13 cellular contexts compared by ENCODE assay signal in genomic region chr18:33404244-33404873, GRCh38. TPM values are rescaled to one million over a fixed set of nuclear protein-coding genes. Genes with fewer than 3 reads are reported as not detected.
DNase-seq lines count a peak whose midpoint lies in the region; ATAC-seq and TF ChIP-seq lines count a peak whose summit lies in the region.
"Had no signal": no experiment of that assay in that cellular context is flagged by ENCODE, and none has a peak within 500 bp of the region (broad histone marks: within the 10 kb centered on the region; RNA-seq: fewer than 3 reads in every experiment).

No MANE protein-coding gene starts in this region.

- no peak overlapping the region for H3K14ac ChIP-seq in H9 (ENCODE audit: insufficient read depth, low read length)

- H3K27me3 ChIP-seq in H9 (ENCODE audit: insufficient read depth, low read length) (no peaks in the 10 kb centered on the region), PC-9 (ENCODE audit: insufficient read depth, low read depth) (no peaks in the 10 kb centered on the region), hepatocyte (no peaks in the 10 kb centered on the region), Peyer's patch (no peaks in the 10 kb centered on the region)

- H3K9me3 Mint-ChIP-seq in H9 = no peaks in the 10 kb centered on the region

- no peak overlapping the region for H3K18ac ChIP-seq in H9 (ENCODE audit: insufficient read length, low read depth, low read length)

- H3K4ac ChIP-seq in H9 (ENCODE audit: low read depth, low read length) = no peak overlapping the region

- H3K4me2 ChIP-seq in H9 (ENCODE audit: insufficient read depth, insufficient read length, low read length) = no peak overlapping the region
- no peak overlapping the region for H3K4me2 ChIP-seq in PC-9
- H3K4me2 ChIP-seq in hepatocyte = no peak overlapping the region

- H3K4me3 ChIP-seq in PC-9 (no peak overlapping the region), hepatocyte (no peak overlapping the region), Peyer's patch (no peak overlapping the region)

- no peak for ATAC-seq in GM19452 (IDR thresholded peaks at IDR 0.05; ENCODE audit: unreplicated experiment)
- ATAC-seq: HCT116, left ventricle myocardium superior had no signal

- H3K9me2 ChIP-seq in PC-9 (ENCODE audit: insufficient read depth) (no peaks in the 10 kb centered on the region), hepatocyte (replicated peaks; ENCODE audit: insufficient read depth) (no peaks in the 10 kb centered on the region)

- DNase-seq in GM10266 (ENCODE audit: extremely low spot score) (no peak), H9 (no peak), PC-9 (no peak), hepatocyte (ENCODE audit: low spot score) (no peak), Peyer's patch (no peak), kidney tubule cell (ENCODE audit: low spot score) (no peak), middle frontal gyrus (ENCODE audit: extremely low spot score, low spot score) (no peak)
- DNase-seq: activated T-cell treated with anti-CD3 and anti-CD28 coated beads, Interleukin-2, amount 50 U/mL, for 1 hour; Karpas-422; left ventricle myocardium superior; substantia nigra had no signal

- H3K27ac ChIP-seq in H9 (ENCODE audit: insufficient read length, low read depth, low read length) (no peak overlapping the region), PC-9 (no peak overlapping the region), hepatocyte (no peak overlapping the region), Peyer's patch (no peak overlapping the region)

- CTCF ChIA-PET in PC-9 (lab: Charles Lee) = no interaction called here

- no peaks in the 10 kb centered on the region for H4K20me1 ChIP-seq in H9 (ENCODE audit: control insufficient read depth, insufficient read depth, insufficient read length)
- H4K20me1 ChIP-seq in PC-9 (ENCODE audit: insufficient read depth) = no peaks in the 10 kb centered on the region
- no peaks in the 10 kb centered on the region for H4K20me1 ChIP-seq in hepatocyte (ENCODE audit: insufficient read depth, poor library complexity, severe bottlenecking)

- H3K36me3 ChIP-seq in PC-9 (ENCODE audit: low read depth) (no peaks in the 10 kb centered on the region), hepatocyte (replicated peaks; ENCODE audit: insufficient read depth, low read depth) (no peaks in the 10 kb centered on the region), Peyer's patch (no peaks in the 10 kb centered on the region)

- no peak overlapping the region for H2BK120ac ChIP-seq in H9 (ENCODE audit: low read depth, low read length, poor library complexity, severe bottlenecking)

- H4K91ac ChIP-seq in H9 (ENCODE audit: insufficient read length, low read depth, low read length) = no peak overlapping the region

- H3K36me3 Mint-ChIP-seq in H9 (ENCODE audit: insufficient read depth in 1 of 3, low read depth in 3 of 3) = no peaks in the 10 kb centered on the region

- H2AK5ac ChIP-seq in H9 (ENCODE audit: insufficient read length, low read length) = no peak overlapping the region

- no peak for TF ChIP-seq POLR2A in Peyer's patch (IDR thresholded peaks at IDR 0.05)

- no peak overlapping the region for H2BK5ac ChIP-seq in H9 (ENCODE audit: insufficient read length, low read length)

- TF ChIP-seq CTCF in GM10266 (IDR thresholded peaks at IDR 0.05; ENCODE audit: control insufficient read depth, insufficient read depth, low read depth, missing control alignments) (peak; percentile 19), H9 (conservative IDR thresholded peaks at IDR 0.05) (peak; percentile 64), PC-9 (conservative IDR thresholded peaks at IDR 0.05) (peak; percentile 45; the same call in 1 of the 2 replicates), hepatocyte (IDR thresholded peaks at IDR 0.05; ENCODE audit: poor library complexity) (peak; percentile 40), Peyer's patch (IDR thresholded peaks at IDR 0.05) (peak in 3 of 6 experiments; percentile 19 to 23 (median 20))

- H3K27me3 Mint-ChIP-seq in H9 (ENCODE audit: low read depth) = no peaks in the 10 kb centered on the region

- BruUV-seq in PC-9 (replicated peaks; lab: Mats Ljungman, UMichigan) = no TSS peak

- H4K8ac ChIP-seq in H9 (replicated peaks; ENCODE audit: insufficient read length, low read depth, low read length) = no peak overlapping the region

- H3K79me2 ChIP-seq in H9 (ENCODE audit: insufficient read depth, low read length) = no peaks in the 10 kb centered on the region
- no peaks in the 10 kb centered on the region for H3K79me2 ChIP-seq in PC-9 (ENCODE audit: low read depth)
- no peaks in the 10 kb centered on the region for H3K79me2 ChIP-seq in hepatocyte

- H3K9me3 ChIP-seq in H9 (ENCODE audit: control insufficient read depth, low read depth, low read length) (no peaks in the 10 kb centered on the region), PC-9 (ENCODE audit: insufficient read depth, low read depth) (no peaks in the 10 kb centered on the region), hepatocyte (ENCODE audit: low read depth) (no peaks in the 10 kb centered on the region), Peyer's patch (no peaks in the 10 kb centered on the region)

- no peak overlapping the region for H3K4me3 Mint-ChIP-seq in H9

- H2AFZ ChIP-seq in H9 (ENCODE audit: low read length) = no peak overlapping the region
- H2AFZ ChIP-seq in PC-9 = no peak overlapping the region
- H2AFZ ChIP-seq in hepatocyte = no peak overlapping the region

- no peak overlapping the region for H3T11ph ChIP-seq in H9 (ENCODE audit: low read length)

- POLR2A ChIA-PET in PC-9 (lab: Charles Lee; ENCODE audit: unreplicated experiment) = no interaction called here

- H3K4me1 ChIP-seq in H9 (ENCODE audit: insufficient read depth, low read length) (no peaks in the 10 kb centered on the region), PC-9 (replicated peaks; ENCODE audit: insufficient read depth) (no peaks in the 10 kb centered on the region), hepatocyte (ENCODE audit: insufficient read depth) (no peaks in the 10 kb centered on the region), Peyer's patch (no peaks in the 10 kb centered on the region)

- no peak overlapping the region for H3K9ac ChIP-seq in H9 (ENCODE audit: extremely low read depth, insufficient read length, low read length)

- H3K27ac Mint-ChIP-seq in H9 = no peak overlapping the region

- no peak overlapping the region for H2BK20ac ChIP-seq in H9 (ENCODE audit: low read depth, low read length, poor library complexity, severe bottlenecking)

- no peak overlapping the region for H3K56ac ChIP-seq in H9 (ENCODE audit: insufficient read length, low read depth, low read length)

- H3F3A ChIP-seq in PC-9 (ENCODE audit: insufficient read depth, low read depth) = no peaks in the 10 kb centered on the region

- no peak overlapping the region for H2BK15ac ChIP-seq in H9 (ENCODE audit: low read depth, low read length)

- no peak overlapping the region for H3K23ac ChIP-seq in H9 (ENCODE audit: insufficient read length, low read depth, low read length)

- no peaks in the 10 kb centered on the region for H3K79me1 ChIP-seq in H9 (ENCODE audit: insufficient read depth, low read depth, low read length, poor library complexity, severe bottlenecking)

- H3K4me1 Mint-ChIP-seq in H9 = no peaks in the 10 kb centered on the region

- no peaks in the 10 kb centered on the region for H3K23me2 ChIP-seq in H9 (ENCODE audit: insufficient read length, low read depth, low read length, poor library complexity, severe bottlenecking)

- no peak overlapping the region for H2BK12ac ChIP-seq in H9 (ENCODE audit: insufficient read length, low read depth, low read length)

- intact Hi-C loops in PC-9 (cut with micrococcal nuclease; ENCODE audit: unreplicated experiment) = loop anchor here (10.0 kb wide), 1 partner anchor 420 kb away; no protein-coding TSS in a partner anchor

- no peak overlapping the region for H4K5ac ChIP-seq in H9 (ENCODE audit: insufficient read length, low read depth, low read length)

RNA-seq across cellular contexts. Expression of gene CCDC178, which starts 36.2 kb away (rescaled TPM):
- 0.11 TPM in 1 of 2 replicates, not detected in the other for total RNA-seq in H9 (2021)
- not detected in 2 replicates for total RNA-seq in PC-9 (2021)
- total RNA-seq in hepatocyte = 0.64 and 1.3 TPM in 2 replicates
- 0.27 TPM in 1 of 2 replicates, not detected in the other for polyA plus RNA-seq in hepatocyte
- not detected for total RNA-seq in Peyer's patch
